In the genomic region with DNA sequence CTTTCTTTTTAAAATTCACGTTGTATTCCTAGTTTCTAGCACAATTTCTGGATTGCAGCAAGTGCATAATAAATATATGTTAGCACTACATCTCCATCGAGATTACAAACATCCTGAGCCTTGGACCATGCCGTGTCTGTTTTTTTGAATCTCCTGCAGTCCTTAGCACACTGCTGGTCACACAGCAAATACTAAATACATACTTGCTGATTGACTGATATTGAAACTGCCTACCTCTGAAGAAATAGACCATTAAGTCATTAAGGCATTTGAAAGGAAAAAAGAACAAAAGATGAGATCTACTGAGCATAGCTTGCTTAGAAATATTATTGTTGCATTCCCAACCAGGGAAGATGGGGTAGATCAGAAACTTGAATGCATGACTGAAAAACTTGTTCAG, we compare ENCODE assay signal across 26 cellular contexts.
DNase-seq lines count a peak whose midpoint lies in the region; ATAC-seq, FAIRE-seq and TF ChIP-seq lines count a peak whose summit lies in the region.
"Had no signal": no experiment of that assay in that cellular context is flagged by ENCODE, and none has a peak within 500 bp of the region (broad histone marks: within the 10 kb centered on the region; RNA-seq: fewer than 3 reads in every experiment).

No MANE protein-coding gene starts in this region.

- TF ChIP-seq RAD21 in IMR-90 (IDR thresholded peaks at IDR 0.05; ENCODE audit: low read length), result no peak

- H2AFZ ChIP-seq in IMR-90 (replicated peaks; ENCODE audit: low read length, poor library complexity) (no peak overlapping the region), endothelial cell of umbilical vein (ENCODE audit: low read depth, low read length) (no peak overlapping the region), neuronal stem cell (ENCODE audit: low read length) (peak overlapping the region; percentile 2)
- H2AFZ ChIP-seq: GM23248 had no signal

- no peaks in the 10 kb centered on the region for H3K79me2 ChIP-seq in endothelial cell of umbilical vein (ENCODE audit: control insufficient read depth, insufficient read depth, low read length)

- dilution Hi-C loops in IMR-90 (cut with HindIII; ENCODE audit: low sequenced_read_pairs, unreplicated experiment), result no loop called here
- dilution Hi-C loops in endothelial cell of umbilical vein (cut with MboI; ENCODE audit: extremely low pct_ligation_motif_present, low sequenced_read_pairs), result no loop called here

- no peaks in the 10 kb centered on the region for H3K27me3 ChIP-seq in IMR-90 (ENCODE audit: control insufficient read depth, insufficient read depth, low read length)
- H3K27me3 ChIP-seq in endothelial cell of umbilical vein (ENCODE audit: control insufficient read depth in 2 of 2, insufficient read depth in 2 of 2, low read length in 2 of 2), result no peaks in the 10 kb centered on the region
- no peaks in the 10 kb centered on the region for H3K27me3 ChIP-seq in neuronal stem cell (ENCODE audit: control insufficient read depth in 3 of 3, insufficient read depth in 3 of 3, low read depth in 1 of 3, low read length in 3 of 3)
- H3K27me3 ChIP-seq in right lobe of liver, result no peaks in the 10 kb centered on the region
- H3K27me3 ChIP-seq: BE2C had no signal

- H4K8ac ChIP-seq in IMR-90 (ENCODE audit: low read depth in 2 of 2, low read length in 2 of 2) (no peak overlapping the region), neuronal stem cell (ENCODE audit: low read depth, low read length) (no peak overlapping the region)

- H4K91ac ChIP-seq in IMR-90 (ENCODE audit: insufficient read depth, low read depth, low read length), result no peak overlapping the region
- no peak overlapping the region for H4K91ac ChIP-seq in neuronal stem cell (ENCODE audit: low read depth, low read length, poor library complexity)

- H3K18ac ChIP-seq in IMR-90 (ENCODE audit: low read depth, low read length) (0 out of 2 replicates have a peak overlapping the region, but pooled peaks have one; percentile 13), neuronal stem cell (ENCODE audit: low read length) (no peak overlapping the region)

- BruUV-seq in IMR-90 (replicated peaks; lab: Mats Ljungman, UMichigan), result no TSS peak
- no TSS peak for BruUV-seq in endothelial cell of umbilical vein (replicated peaks; lab: Mats Ljungman, UMichigan)

- H2AK5ac ChIP-seq in IMR-90 (ENCODE audit: low read depth, low read length) (no peak overlapping the region), neuronal stem cell (ENCODE audit: low read depth, low read length) (no peak overlapping the region)

- H3K27ac ChIP-seq in IMR-90 (ENCODE audit: insufficient read depth, low read length) (no peak overlapping the region), endothelial cell of umbilical vein (ENCODE audit: insufficient read depth, low read depth, low read length) (no peak overlapping the region), neuronal stem cell (replicated peaks; ENCODE audit: low read length) (no peak overlapping the region), right lobe of liver (no peak overlapping the region)
- H3K27ac ChIP-seq: GM23248, HL-60 had no signal

- H4K5ac ChIP-seq in IMR-90 (ENCODE audit: low read depth, low read length), result no peak overlapping the region

- no CpG with 5 or more reads among the region's 3 CpGs for WGBS in IMR-90 (ENCODE audit: extremely low coverage in 2 of 2, insufficient read length in 1 of 2), 2 experiments
- no CpG with 5 or more reads among the region's 3 CpGs for WGBS in neuronal stem cell (ENCODE audit: extremely low coverage in 2 of 2, insufficient read length in 2 of 2, insufficient replicate concordance in 1 of 2), 2 donors
- WGBS in right lobe of liver (ENCODE audit: insufficient coverage, low coverage, low lambda C conversion rate, missing lambda C conversion rate), result 91% methylated on average over 3 of the region's 3 CpGs

- in situ Hi-C loops in IMR-90 (cut with MboI; ENCODE audit: low sequenced_read_pairs), result no loop called here

- no peaks in the 10 kb centered on the region for H3K36me3 ChIP-seq in IMR-90 (ENCODE audit: control insufficient read depth, insufficient read depth, low read length)
- no peaks in the 10 kb centered on the region for H3K36me3 ChIP-seq in endothelial cell of umbilical vein (ENCODE audit: control insufficient read depth in 2 of 2, extremely low read depth in 1 of 2, insufficient read depth in 2 of 2, low read length in 2 of 2)
- H3K36me3 ChIP-seq in neuronal stem cell (replicated peaks in 1 of 2; ENCODE audit: control insufficient read depth in 2 of 2, insufficient read depth in 2 of 2, low read length in 2 of 2), result no peaks in the 10 kb centered on the region
- no peaks in the 10 kb centered on the region for H3K36me3 ChIP-seq in right lobe of liver
- H3K36me3 ChIP-seq: BE2C had no signal

- FAIRE-seq in endothelial cell of umbilical vein (lab: Jason Lieb, UNC), result no peak
- FAIRE-seq: A204.1, GM12892, GM18507, GM19239, H54, K562 had no signal

- no peak overlapping the region for H2BK15ac ChIP-seq in IMR-90 (ENCODE audit: low read depth, low read length)
- H2BK15ac ChIP-seq in neuronal stem cell (ENCODE audit: low read length), result no peak overlapping the region

- H3K79me1 ChIP-seq in IMR-90 (ENCODE audit: low read depth in 1 of 2, low read length in 2 of 2), result no peaks in the 10 kb centered on the region
- H3K79me1 ChIP-seq in neuronal stem cell (ENCODE audit: low read depth, low read length), result no peaks in the 10 kb centered on the region

- H3K4me1 ChIP-seq in IMR-90 (ENCODE audit: control insufficient read depth, insufficient read depth, low read length), result peaks cover 7% of the 10 kb centered on the region; the same call in 1 of the 2 replicates
- peaks cover 33% of the 10 kb centered on the region for H3K4me1 ChIP-seq in endothelial cell of umbilical vein (ENCODE audit: control insufficient read depth, extremely low read depth, insufficient read depth, low read length)
- peaks cover 2 to 6% of the 10 kb centered on the region in 2 donors for H3K4me1 ChIP-seq in neuronal stem cell (ENCODE audit: control insufficient read depth in 2 of 2, insufficient read depth in 1 of 2, low read depth in 1 of 2, low read length in 2 of 2)
- H3K4me1 ChIP-seq in right lobe of liver, result no peaks in the 10 kb centered on the region

- intact Hi-C loops in IMR-90 (cut with micrococcal nuclease), result no loop called here
- intact Hi-C loops in endothelial cell of umbilical vein (cut with micrococcal nuclease), result loop anchor here (10.0 kb wide), 1 partner anchor 1404 kb away; no protein-coding TSS in a partner anchor
- intact Hi-C loops in right lobe of liver (cut with DNase I), result no loop called here

- DNase-seq in IMR-90 (no peak), endothelial cell of umbilical vein (ENCODE audit: low read depth, low spot score) (peak; percentile 2), neuronal stem cell (ENCODE audit: low spot score) (no peak), LoVo (ENCODE audit: low spot score) (no peak), NCI-H524 treated with DMSO at 0.1 percent for 48 hours (lab: John Stamatoyannopoulos, UW) (no peak), right lobe of liver (no peak)
- DNase-seq: ACHN; BE2C; C1 segment of cervical spinal cord; CD4-positive, CD25-positive, alpha-beta regulatory T cell; CD8-positive, alpha-beta memory T cell; COR-L47; DMS 273 treated with DMSO at 0.1 percent for 48 hours; DMS53; DND-41; EL; GM23248; HCEC 1CT had no signal

- H3K4me2 ChIP-seq in IMR-90 (ENCODE audit: low read depth, low read length) (no peak overlapping the region), endothelial cell of umbilical vein (ENCODE audit: insufficient read depth, low read length) (no peak overlapping the region), neuronal stem cell (ENCODE audit: insufficient read depth, low read length, poor library complexity, severe bottlenecking) (no peak overlapping the region)

- no peak overlapping the region for H2BK12ac ChIP-seq in neuronal stem cell (ENCODE audit: low read length)

- H4K20me1 ChIP-seq in IMR-90 (ENCODE audit: insufficient read depth, low read length), result no peaks in the 10 kb centered on the region
- no peaks in the 10 kb centered on the region for H4K20me1 ChIP-seq in endothelial cell of umbilical vein (replicated peaks; ENCODE audit: control insufficient read depth, extremely low read depth, insufficient read depth, low read length)

- H2BK20ac ChIP-seq in IMR-90 (ENCODE audit: low read depth, low read length), result no peak overlapping the region

- no peak overlapping the region for H2AK9ac ChIP-seq in IMR-90 (replicated peaks; ENCODE audit: low read depth, low read length, poor library complexity)

- no peak overlapping the region for H3K4me3 ChIP-seq in IMR-90 (ENCODE audit: insufficient read depth, low read depth, low read length)
- H3K4me3 ChIP-seq in endothelial cell of umbilical vein (replicated peaks in 1 of 3; ENCODE audit: insufficient read depth in 1 of 3, low read depth in 1 of 3, low read length in 3 of 3), result no peak overlapping the region
- H3K4me3 ChIP-seq in neuronal stem cell (ENCODE audit: low read length in 2 of 2), result no peak overlapping the region
- H3K4me3 ChIP-seq in right lobe of liver, result no peak overlapping the region
- H3K4me3 ChIP-seq: GM23248, K562 had no signal

- no peak for TF ChIP-seq POLR2A in IMR-90 (IDR thresholded peaks at IDR 0.05; ENCODE audit: low read depth, low read length)
- no peak for TF ChIP-seq POLR2A in endothelial cell of umbilical vein (IDR thresholded peaks at IDR 0.05; ENCODE audit: low read depth, low read length)
- TF ChIP-seq POLR2A in right lobe of liver (IDR thresholded peaks at IDR 0.05), result no peak

- no peak overlapping the region for H3K56ac ChIP-seq in IMR-90 (ENCODE audit: extremely low read depth, insufficient read depth, low read length)

- H3K9me1 ChIP-seq in IMR-90 (ENCODE audit: insufficient read depth, low read length) (no peaks in the 10 kb centered on the region; the same call in 1 of the 2 replicates), endothelial cell of umbilical vein (replicated peaks; ENCODE audit: control insufficient read depth, extremely low read depth, insufficient read depth, low read length) (no peaks in the 10 kb centered on the region)

- no peaks in the 10 kb centered on the region for H3K9me3 ChIP-seq in IMR-90 (ENCODE audit: control insufficient read depth, insufficient read depth, low read length)
- H3K9me3 ChIP-seq in endothelial cell of umbilical vein (replicated peaks; ENCODE audit: control insufficient read depth, insufficient read depth, low read length), result no peaks in the 10 kb centered on the region
- no peaks in the 10 kb centered on the region for H3K9me3 ChIP-seq in neuronal stem cell (replicated peaks in 1 of 2; ENCODE audit: control insufficient read depth in 2 of 2, insufficient read depth in 1 of 2, low read depth in 1 of 2, low read length in 2 of 2)
- no peaks in the 10 kb centered on the region for H3K9me3 ChIP-seq in right lobe of liver
- H3K9me3 ChIP-seq: BE2C had no signal

- ATAC-seq in GM18868 (IDR thresholded peaks at IDR 0.05; ENCODE audit: unreplicated experiment) (peak; percentile 56), IMR-90 (ENCODE audit: low read depth) (no peak), right lobe of liver (no peak)
- ATAC-seq: K562 had no signal

- no peak for TF ChIP-seq CTCF in IMR-90 (conservative IDR thresholded peaks at IDR 0.05; ENCODE audit: low read depth, low read length)
- no peak for TF ChIP-seq CTCF in endothelial cell of umbilical vein (IDR thresholded peaks at IDR 0.05; ENCODE audit: extremely low read depth in 1 of 2, insufficient read depth in 1 of 2, low read depth in 1 of 2, low read length in 2 of 2)
- no peak for TF ChIP-seq CTCF in right lobe of liver (IDR thresholded peaks at IDR 0.05)

- H3K9ac ChIP-seq in IMR-90 (ENCODE audit: low read depth, low read length) (no peak overlapping the region), endothelial cell of umbilical vein (replicated peaks; ENCODE audit: extremely low read depth, insufficient read depth, low read length) (no peak overlapping the region), neuronal stem cell (ENCODE audit: low read depth, low read length, poor library complexity) (no peak overlapping the region)
- H3K9ac ChIP-seq: GM23248 had no signal

- POLR2A ChIA-PET in IMR-90 (lab: Charles Lee; ENCODE audit: unreplicated experiment) (no interaction called here), endothelial cell of umbilical vein (lab: Charles Lee) (no interaction called here)

- no peak overlapping the region for H3K4ac ChIP-seq in IMR-90 (ENCODE audit: low read depth, low read length)
- H3K4ac ChIP-seq in neuronal stem cell (ENCODE audit: low read length), result no peak overlapping the region

- H3K23ac ChIP-seq in IMR-90 (ENCODE audit: low read depth, low read length), result no peak overlapping the region
- H3K23ac ChIP-seq in neuronal stem cell (ENCODE audit: low read depth, low read length, poor library complexity), result no peak overlapping the region

- H3K14ac ChIP-seq in IMR-90 (replicated peaks; ENCODE audit: low read depth, low read length), result no peak overlapping the region
- H3K14ac ChIP-seq in neuronal stem cell (ENCODE audit: low read length), result no peak overlapping the region

- H2BK120ac ChIP-seq in IMR-90 (ENCODE audit: low read depth, low read length) (no peak overlapping the region), neuronal stem cell (ENCODE audit: low read depth, low read length) (no peak overlapping the region)

- H2BK5ac ChIP-seq in IMR-90 (ENCODE audit: low read depth, low read length, poor library complexity, severe bottlenecking) (no peak overlapping the region), neuronal stem cell (ENCODE audit: low read length) (no peak overlapping the region)

- CTCF ChIA-PET in IMR-90 (lab: Yijun Ruan, JAX) (interaction anchor here (0.6 to 1.2 kb wide), 2 partner anchors 9 to 23 kb away, joined by 3 read pairs; no protein-coding TSS in a partner anchor), endothelial cell of umbilical vein (lab: Charles Lee) (no interaction called here)
